17 cellular contexts compared by ENCODE assay signal in genomic region chr2:86102157-86102556, GRCh38. TPM values are rescaled to one million over a fixed set of nuclear protein-coding genes. Genes with fewer than 3 reads are reported as not detected.
DNase-seq lines count a peak whose midpoint lies in the region; ATAC-seq, FAIRE-seq and TF ChIP-seq lines count a peak whose summit lies in the region.
"Had no signal": no experiment of that assay in that cellular context is flagged by ENCODE, and none has a peak within 500 bp of the region (broad histone marks: within the 10 kb centered on the region; RNA-seq: fewer than 3 reads in every experiment).

No MANE protein-coding gene starts in this region.

- H3K27ac Mint-ChIP-seq in activated CD8-positive, alpha-beta T cell treated with anti-CD3 and anti-CD28 coated beads for 36 hours: peak overlapping the region; percentile 18
- H3K27ac Mint-ChIP-seq in activated CD8-positive, alpha-beta T cell treated with anti-CD3 and anti-CD28 coated beads, Interleukin-2, amount 10 ng/mL, durations not matched to agents 7 days and 5 days: no peak overlapping the region
- H3K27ac Mint-ChIP-seq in activated T-helper 17 cell treated with anti-CD3 and anti-CD28 coated beads, Interleukin-2, amount 50 U/mL, for 72 hours: peak overlapping the region; percentile 64
- peak overlapping the region; percentile 56 for H3K27ac Mint-ChIP-seq in stimulated activated naive B cell treated with anti-CD40 and anti-IgM and Interleukin-4, amounts not matched to agents 10 μg/mL and 1 μg/mL and 100 μg/mL, for 72 hours

- CTCF ChIA-PET in activated CD8-positive, alpha-beta T cell treated with anti-CD3 and anti-CD28 coated beads for 36 hours (lab: Charles Lee): no interaction called here
- CTCF ChIA-PET in activated CD8-positive, alpha-beta T cell treated with anti-CD3 and anti-CD28 coated beads, Interleukin-2, amount 10 ng/mL, durations not matched to agents 7 days and 5 days (lab: Charles Lee): interaction anchor here (0.9 kb wide), 1 partner anchor 465 kb away, joined by 3 read pairs; no protein-coding TSS in a partner anchor
- CTCF ChIA-PET in HepG2 (lab: Yijun Ruan, JAX; ENCODE audit: low intra/inter-chr PET ratio, low total read pairs): no interaction called here

- H3K4me1 Mint-ChIP-seq in activated CD8-positive, alpha-beta T cell treated with anti-CD3 and anti-CD28 coated beads for 36 hours (ENCODE audit: low read depth): peaks cover 48% of the 10 kb centered on the region
- peaks cover 37% of the 10 kb centered on the region for H3K4me1 Mint-ChIP-seq in activated CD8-positive, alpha-beta T cell treated with anti-CD3 and anti-CD28 coated beads, Interleukin-2, amount 10 ng/mL, durations not matched to agents 7 days and 5 days (ENCODE audit: low read depth)
- H3K4me1 Mint-ChIP-seq in activated T-helper 17 cell treated with anti-CD3 and anti-CD28 coated beads, Interleukin-2, amount 50 U/mL, for 72 hours: peaks cover 38% of the 10 kb centered on the region
- peaks cover 30 to 46% of the 10 kb centered on the region in 2 donors for H3K4me1 Mint-ChIP-seq in stimulated activated naive B cell treated with anti-CD40 and anti-IgM and Interleukin-4, amounts not matched to agents 10 μg/mL and 1 μg/mL and 100 μg/mL, for 72 hours

- no TSS peak for BruUV-seq in HepG2 (replicated peaks; lab: Mats Ljungman, UMichigan)

- H3K9ac ChIP-seq in HepG2 (ENCODE audit: insufficient read depth, low read depth, low read length): no peak overlapping the region
- H3K9ac ChIP-seq: BLaER1 treated with 17β-estradiol and CSF1 and Interleukin-3, amounts not matched to agents 10 nM and 100 nM had no signal

- H3K36me3 Mint-ChIP-seq in activated CD8-positive, alpha-beta T cell treated with anti-CD3 and anti-CD28 coated beads for 36 hours (ENCODE audit: low read depth): peaks cover 56% of the 10 kb centered on the region
- peaks cover 55% of the 10 kb centered on the region for H3K36me3 Mint-ChIP-seq in activated CD8-positive, alpha-beta T cell treated with anti-CD3 and anti-CD28 coated beads, Interleukin-2, amount 10 ng/mL, durations not matched to agents 7 days and 5 days (ENCODE audit: low read depth)
- H3K36me3 Mint-ChIP-seq in activated T-helper 17 cell treated with anti-CD3 and anti-CD28 coated beads, Interleukin-2, amount 50 U/mL, for 72 hours (ENCODE audit: low read depth): peaks cover 95% of the 10 kb centered on the region
- H3K36me3 Mint-ChIP-seq in stimulated activated naive B cell treated with anti-CD40 and anti-IgM and Interleukin-4, amounts not matched to agents 10 μg/mL and 1 μg/mL and 100 μg/mL, for 72 hours: peaks cover 39 to 46% of the 10 kb centered on the region in 2 donors

- H3K4me2 ChIP-seq in HepG2 (ENCODE audit: low read depth, low read length): no peak overlapping the region

- H3K4me3 Mint-ChIP-seq in activated CD8-positive, alpha-beta T cell treated with anti-CD3 and anti-CD28 coated beads for 36 hours: peak overlapping the region; percentile 4
- H3K4me3 Mint-ChIP-seq in activated CD8-positive, alpha-beta T cell treated with anti-CD3 and anti-CD28 coated beads, Interleukin-2, amount 10 ng/mL, durations not matched to agents 7 days and 5 days: no peak overlapping the region
- peak overlapping the region; percentile 90 for H3K4me3 Mint-ChIP-seq in activated T-helper 17 cell treated with anti-CD3 and anti-CD28 coated beads, Interleukin-2, amount 50 U/mL, for 72 hours
- H3K4me3 Mint-ChIP-seq in stimulated activated naive B cell treated with anti-CD40 and anti-IgM and Interleukin-4, amounts not matched to agents 10 μg/mL and 1 μg/mL and 100 μg/mL, for 72 hours: no peak overlapping the region

- no peak for TF ChIP-seq CTCF in activated CD8-positive, alpha-beta T cell treated with anti-CD3 and anti-CD28 coated beads for 36 hours (IDR thresholded peaks at IDR 0.05)
- TF ChIP-seq CTCF in HepG2 (CRISPR knock-in tag; IDR thresholded peaks at IDR 0.05) (no peak), right lobe of liver (IDR thresholded peaks at IDR 0.05) (no peak)

- no peaks in the 10 kb centered on the region for H3K27me3 Mint-ChIP-seq in activated CD8-positive, alpha-beta T cell treated with anti-CD3 and anti-CD28 coated beads for 36 hours
- H3K27me3 Mint-ChIP-seq in activated CD8-positive, alpha-beta T cell treated with anti-CD3 and anti-CD28 coated beads, Interleukin-2, amount 10 ng/mL, durations not matched to agents 7 days and 5 days (ENCODE audit: low read depth): no peaks in the 10 kb centered on the region
- no peaks in the 10 kb centered on the region for H3K27me3 Mint-ChIP-seq in activated T-helper 17 cell treated with anti-CD3 and anti-CD28 coated beads, Interleukin-2, amount 50 U/mL, for 72 hours
- no peaks in the 10 kb centered on the region for H3K27me3 Mint-ChIP-seq in stimulated activated naive B cell treated with anti-CD40 and anti-IgM and Interleukin-4, amounts not matched to agents 10 μg/mL and 1 μg/mL and 100 μg/mL, for 72 hours
- H3K27me3 Mint-ChIP-seq: CD4-positive, CD25-positive, alpha-beta regulatory T cell had no signal

- H4K20me1 ChIP-seq in HepG2 (ENCODE audit: insufficient read depth, low read length): peaks cover 6% of the 10 kb centered on the region

- FAIRE-seq in HepG2 (lab: Jason Lieb, UNC): no peak
- FAIRE-seq: GM12878, GM18507, H1 had no signal

- no peak for DNase-seq in activated CD8-positive, alpha-beta T cell treated with anti-CD3 and anti-CD28 coated beads for 36 hours
- DNase-seq in activated CD8-positive, alpha-beta T cell treated with anti-CD3 and anti-CD28 coated beads, Interleukin-2, amount 10 ng/mL, durations not matched to agents 7 days and 5 days: no peak
- no peak for DNase-seq in HepG2 (ENCODE audit: low spot score)
- no peak for DNase-seq in right lobe of liver
- no peak for DNase-seq in stimulated activated naive B cell treated with anti-CD40 and anti-IgM and Interleukin-4, amounts not matched to agents 10 μg/mL and 1 μg/mL and 100 μg/mL, for 72 hours
- DNase-seq in NCI-H146 treated with DMSO at 0.1 percent for 48 hours (lab: John Stamatoyannopoulos, UW; ENCODE audit: unreplicated experiment): no peak
- DNase-seq: 8988T; ACHN; CD4-positive, CD25-positive, alpha-beta regulatory T cell; DMS53 had no signal

- H3K9me3 ChIP-seq in HepG2 (ENCODE audit: low read length) (no peaks in the 10 kb centered on the region), right lobe of liver (no peaks in the 10 kb centered on the region)
- H3K9me3 ChIP-seq: BLaER1 treated with 17β-estradiol and CSF1 and Interleukin-3, amounts not matched to agents 10 nM and 100 nM; HAP-1 had no signal

- H3K4me3 ChIP-seq in HepG2 (replicated peaks in 1 of 3; ENCODE audit: insufficient read depth in 1 of 3, low read depth in 2 of 3, low read length in 3 of 3): no peak overlapping the region
- no peak overlapping the region for H3K4me3 ChIP-seq in right lobe of liver
- H3K4me3 ChIP-seq: BLaER1 treated with 17β-estradiol and CSF1 and Interleukin-3, amounts not matched to agents 10 nM and 100 nM; HAP-1 had no signal

- POLR2A ChIA-PET in activated CD8-positive, alpha-beta T cell treated with anti-CD3 and anti-CD28 coated beads for 36 hours (lab: Charles Lee): no interaction called here
- POLR2A ChIA-PET in activated CD8-positive, alpha-beta T cell treated with anti-CD3 and anti-CD28 coated beads, Interleukin-2, amount 10 ng/mL, durations not matched to agents 7 days and 5 days (lab: Charles Lee): no interaction called here
- POLR2A ChIA-PET in HepG2 (lab: Yijun Ruan, JAX): no interaction called here

- no peak for TF ChIP-seq EP300 in HepG2 (IDR thresholded peaks at IDR 0.05; ENCODE audit: low read depth in 2 of 2, low read length in 2 of 2)
- no peak for TF ChIP-seq EP300 in HepG2 (CRISPR knock-in tag; IDR thresholded peaks at IDR 0.05; ENCODE audit: borderline replicate concordance)

- ATAC-seq in activated CD8-positive, alpha-beta T cell treated with anti-CD3 and anti-CD28 coated beads for 36 hours: no peak
- no peak for ATAC-seq in activated CD8-positive, alpha-beta T cell treated with anti-CD3 and anti-CD28 coated beads, Interleukin-2, amount 10 ng/mL, durations not matched to agents 7 days and 5 days
- ATAC-seq in HepG2 (no peak), right lobe of liver (no peak), GM18861 (IDR thresholded peaks at IDR 0.05; ENCODE audit: unreplicated experiment) (no peak)
- ATAC-seq in activated T-helper 17 cell treated with anti-CD3 and anti-CD28 coated beads, Interleukin-2, amount 50 U/mL, for 72 hours (replicated peaks): no peak
- no peak for ATAC-seq in stimulated activated naive B cell treated with anti-CD40 and anti-IgM and Interleukin-4, amounts not matched to agents 10 μg/mL and 1 μg/mL and 100 μg/mL, for 72 hours (replicated peaks)
- ATAC-seq: GM12878 had no signal

- intact Hi-C loops in activated CD8-positive, alpha-beta T cell treated with anti-CD3 and anti-CD28 coated beads for 36 hours (cut with micrococcal nuclease): loop anchor here (10.0 kb wide), 1 partner anchor 83 kb away; no protein-coding TSS in a partner anchor
- intact Hi-C loops in HepG2 (cut with micrococcal nuclease; ENCODE audit: unreplicated experiment): no loop called here
- intact Hi-C loops in right lobe of liver (cut with DNase I): no loop called here

- H3K27me3 ChIP-seq in HepG2 (ENCODE audit: control insufficient read depth in 1 of 2, insufficient read depth in 2 of 2, low read length in 2 of 2) (peaks cover 0 to 4% of the 10 kb centered on the region in 2 experiments; a peak in 2 of 5 replicates), right lobe of liver (no peaks in the 10 kb centered on the region)
- H3K27me3 ChIP-seq: BLaER1 treated with 17β-estradiol and CSF1 and Interleukin-3, amounts not matched to agents 10 nM and 100 nM had no signal

- in situ Hi-C loops in HepG2 (cut with HindIII; ENCODE audit: extremely low pct_ligation_motif_present, low pct_unique_long_range_greater_than_20kb): no loop called here

- no peak for TF ChIP-seq POLR2A in HepG2 (IDR thresholded peaks at IDR 0.05; ENCODE audit: insufficient read depth in 1 of 2, low read depth in 2 of 2, low read length in 2 of 2)
- TF ChIP-seq POLR2A in right lobe of liver (IDR thresholded peaks at IDR 0.05): no peak

- TF ChIP-seq RAD21 in HepG2 (CRISPR knock-in tag; IDR thresholded peaks at IDR 0.05): no peak

- peaks cover 2% of the 10 kb centered on the region for H3K9me3 Mint-ChIP-seq in activated CD8-positive, alpha-beta T cell treated with anti-CD3 and anti-CD28 coated beads for 36 hours
- peaks cover 5% of the 10 kb centered on the region for H3K9me3 Mint-ChIP-seq in activated CD8-positive, alpha-beta T cell treated with anti-CD3 and anti-CD28 coated beads, Interleukin-2, amount 10 ng/mL, durations not matched to agents 7 days and 5 days (ENCODE audit: insufficient read depth)
- no peaks in the 10 kb centered on the region for H3K9me3 Mint-ChIP-seq in activated T-helper 17 cell treated with anti-CD3 and anti-CD28 coated beads, Interleukin-2, amount 50 U/mL, for 72 hours
- no peaks in the 10 kb centered on the region for H3K9me3 Mint-ChIP-seq in stimulated activated naive B cell treated with anti-CD40 and anti-IgM and Interleukin-4, amounts not matched to agents 10 μg/mL and 1 μg/mL and 100 μg/mL, for 72 hours

- peaks cover 78% of the 10 kb centered on the region for H3K79me2 ChIP-seq in HepG2 (ENCODE audit: insufficient read depth, low read length)

- no peak overlapping the region for H2AFZ ChIP-seq in HepG2 (ENCODE audit: low read length)

- H3K27ac ChIP-seq in HepG2 (ENCODE audit: extremely low read length, insufficient read depth, low read length) (no peak overlapping the region), right lobe of liver (no peak overlapping the region)
- H3K27ac ChIP-seq: BLaER1 treated with 17β-estradiol and CSF1 and Interleukin-3, amounts not matched to agents 10 nM and 100 nM had no signal

- H3K36me3 ChIP-seq in HepG2 (replicated peaks in 1 of 2; ENCODE audit: control insufficient read depth in 1 of 2, insufficient read depth in 2 of 2, low read length in 2 of 2) (peaks cover 13 to 55% of the 10 kb centered on the region in 2 experiments), right lobe of liver (peaks cover 0 to 28% (median 7%) of the 10 kb centered on the region in 4 donors)

- peaks cover 27% of the 10 kb centered on the region for H3K4me1 ChIP-seq in HepG2 (ENCODE audit: insufficient read depth, low read length)
- H3K4me1 ChIP-seq in right lobe of liver: peaks cover 0 to 21% (median 6%) of the 10 kb centered on the region in 4 donors

RNA-seq across cellular contexts. Expression of gene POLR1A, which starts 3.5 kb away (rescaled TPM):
- total RNA-seq in activated CD8-positive, alpha-beta T cell treated with anti-CD3 and anti-CD28 coated beads for 36 hours: 10 to 100 TPM; 41.8 to 42.1 TPM
- 10 to 100 TPM; 40.8 to 41.5 TPM for total RNA-seq in activated CD8-positive, alpha-beta T cell treated with anti-CD3 and anti-CD28 coated beads, Interleukin-2, amount 10 ng/mL, durations not matched to agents 7 days and 5 days
- 39.9 and 61.1 TPM in 2 replicates for total RNA-seq in HepG2 (2016; rRNA removed; fragmentation: Illumina TruSeq; extraction: Trizol)
- 4.1 and 4.4 TPM in 2 replicates for total RNA-seq in HepG2 (2016; cell fraction: cytosol; rRNA removed; fragmentation: Illumina TruSeq; extraction: Trizol; ENCODE audit: low read depth)
- total RNA-seq in HepG2 (2016; cell fraction: insoluble cytoplasmic fraction; rRNA removed; fragmentation: Illumina TruSeq; extraction: Trizol): 41.0 and 46.9 TPM in 2 replicates
- total RNA-seq in HepG2 (2016; cell fraction: membrane; rRNA removed; fragmentation: Illumina TruSeq; extraction: Trizol): 11.5 and 14.0 TPM in 2 replicates
- 44.7 and 47.5 TPM in 2 replicates for total RNA-seq in HepG2 (2016; cell fraction: nucleus; rRNA removed; fragmentation: Illumina TruSeq; extraction: Trizol)
- polyA plus RNA-seq in HepG2 (2011; rRNA removed): 6.5 and 7.2 TPM in 2 replicates
- 4.2 and 4.6 TPM in 2 replicates for polyA plus RNA-seq in HepG2 (2011; cell fraction: cytosol; rRNA removed)
- polyA plus RNA-seq in HepG2 (2011; cell fraction: nucleus; rRNA removed): 13.7 and 16.1 TPM in 2 replicates
- polyA plus RNA-seq in HepG2 (2012): 13.5 and 22.6 TPM in 2 replicates
- polyA plus RNA-seq in HepG2 (2016; cell fraction: cytosol; fragmentation: Illumina TruSeq; extraction: Trizol; ENCODE audit: low read depth): 1.0 TPM in 2 replicates
- polyA plus RNA-seq in HepG2 (2016; cell fraction: insoluble cytoplasmic fraction; fragmentation: Illumina TruSeq; extraction: Trizol; ENCODE audit: low read depth): 14.6 and 20.3 TPM in 2 replicates
- polyA plus RNA-seq in HepG2 (2016; cell fraction: membrane; fragmentation: Illumina TruSeq; extraction: Trizol; ENCODE audit: low read depth): 2.5 and 3.0 TPM in 2 replicates
- 26.2 and 30.4 TPM in 2 replicates for polyA plus RNA-seq in HepG2 (2016; cell fraction: nucleus; fragmentation: Illumina TruSeq; extraction: Trizol; ENCODE audit: insufficient read depth, low read depth)
- polyA minus RNA-seq in HepG2 (2011; rRNA and poly(A)+ RNA removed; ENCODE audit: low replicate concordance): 21.9 and 31.1 TPM in 2 replicates
- polyA minus RNA-seq in HepG2 (2011; cell fraction: cytosol; rRNA and poly(A)+ RNA removed): 18.7 and 22.5 TPM in 2 replicates
- polyA minus RNA-seq in HepG2 (2011; cell fraction: nucleus; rRNA and poly(A)+ RNA removed): 50.6 and 72.4 TPM in 2 replicates
- total RNA-seq in right lobe of liver: 10 to 100 TPM; 12.5 to 19.7 (median 14.4) TPM
- total RNA-seq in activated T-helper 17 cell treated with anti-CD3 and anti-CD28 coated beads, Interleukin-2, amount 50 U/mL, for 72 hours: 10 to 100 TPM; 30.3 to 62.0 TPM

RNA-seq across cellular contexts. Expression of gene PTCD3, which starts 3.9 kb away (rescaled TPM):
- 100 to 1,000 TPM; 180 to 191 TPM for total RNA-seq in activated CD8-positive, alpha-beta T cell treated with anti-CD3 and anti-CD28 coated beads for 36 hours
- 100 to 1,000 TPM; 136 to 139 TPM for total RNA-seq in activated CD8-positive, alpha-beta T cell treated with anti-CD3 and anti-CD28 coated beads, Interleukin-2, amount 10 ng/mL, durations not matched to agents 7 days and 5 days
- total RNA-seq in HepG2 (2016; rRNA removed; fragmentation: Illumina TruSeq; extraction: Trizol): 309 and 342 TPM in 2 replicates
- 71.6 and 79.2 TPM in 2 replicates for total RNA-seq in HepG2 (2016; cell fraction: cytosol; rRNA removed; fragmentation: Illumina TruSeq; extraction: Trizol; ENCODE audit: low read depth)
- 310 TPM in 2 replicates for total RNA-seq in HepG2 (2016; cell fraction: insoluble cytoplasmic fraction; rRNA removed; fragmentation: Illumina TruSeq; extraction: Trizol)
- total RNA-seq in HepG2 (2016; cell fraction: membrane; rRNA removed; fragmentation: Illumina TruSeq; extraction: Trizol): 58.3 and 77.0 TPM in 2 replicates
- 445 and 480 TPM in 2 replicates for total RNA-seq in HepG2 (2016; cell fraction: nucleus; rRNA removed; fragmentation: Illumina TruSeq; extraction: Trizol)
- 98.5 and 124 TPM in 2 replicates for polyA plus RNA-seq in HepG2 (2011; rRNA removed)
- 24.5 and 34.9 TPM in 2 replicates for polyA plus RNA-seq in HepG2 (2011; cell fraction: cytosol; rRNA removed)
- 236 and 278 TPM in 2 replicates for polyA plus RNA-seq in HepG2 (2011; cell fraction: nucleus; rRNA removed)
- 66.3 and 99.3 TPM in 2 replicates for polyA plus RNA-seq in HepG2 (2012)
- 8.5 and 10.5 TPM in 2 replicates for polyA plus RNA-seq in HepG2 (2016; cell fraction: cytosol; fragmentation: Illumina TruSeq; extraction: Trizol; ENCODE audit: low read depth)
- polyA plus RNA-seq in HepG2 (2016; cell fraction: insoluble cytoplasmic fraction; fragmentation: Illumina TruSeq; extraction: Trizol; ENCODE audit: low read depth): 166 and 170 TPM in 2 replicates
- polyA plus RNA-seq in HepG2 (2016; cell fraction: membrane; fragmentation: Illumina TruSeq; extraction: Trizol; ENCODE audit: low read depth): 10.8 and 14.6 TPM in 2 replicates
- polyA plus RNA-seq in HepG2 (2016; cell fraction: nucleus; fragmentation: Illumina TruSeq; extraction: Trizol; ENCODE audit: insufficient read depth, low read depth): 350 and 370 TPM in 2 replicates
- polyA minus RNA-seq in HepG2 (2011; rRNA and poly(A)+ RNA removed; ENCODE audit: low replicate concordance): 87.7 and 177 TPM in 2 replicates
- 91.6 and 159 TPM in 2 replicates for polyA minus RNA-seq in HepG2 (2011; cell fraction: cytosol; rRNA and poly(A)+ RNA removed)
- polyA minus RNA-seq in HepG2 (2011; cell fraction: nucleus; rRNA and poly(A)+ RNA removed): 941 and 2,119 TPM in 2 replicates
- 10 to 100 TPM; 47.6 to 68.2 (median 56.1) TPM for total RNA-seq in right lobe of liver
- 100 to 1,000 TPM; 165 to 170 TPM for total RNA-seq in activated T-helper 17 cell treated with anti-CD3 and anti-CD28 coated beads, Interleukin-2, amount 50 U/mL, for 72 hours

Comparison
In these comparisons a context has a peak if more than half of its experiments do, and no peak if none do; other contexts are left out.
1. H3K4me3 Mint-ChIP-seq: peak in activated CD8-positive, alpha-beta T cell treated with anti-CD3 and anti-CD28 coated beads for 36 hours (single experiment) and activated T-helper 17 cell treated with anti-CD3 and anti-CD28 coated beads, Interleukin-2, amount 50 U/mL, for 72 hours (single experiment); none in activated CD8-positive, alpha-beta T cell treated with anti-CD3 and anti-CD28 coated beads, Interleukin-2, amount 10 ng/mL, durations not matched to agents 7 days and 5 days (single experiment) and stimulated activated naive B cell treated with anti-CD40 and anti-IgM and Interleukin-4, amounts not matched to agents 10 μg/mL and 1 μg/mL and 100 μg/mL, for 72 hours (0 of 2).